In the genomic region with DNA sequence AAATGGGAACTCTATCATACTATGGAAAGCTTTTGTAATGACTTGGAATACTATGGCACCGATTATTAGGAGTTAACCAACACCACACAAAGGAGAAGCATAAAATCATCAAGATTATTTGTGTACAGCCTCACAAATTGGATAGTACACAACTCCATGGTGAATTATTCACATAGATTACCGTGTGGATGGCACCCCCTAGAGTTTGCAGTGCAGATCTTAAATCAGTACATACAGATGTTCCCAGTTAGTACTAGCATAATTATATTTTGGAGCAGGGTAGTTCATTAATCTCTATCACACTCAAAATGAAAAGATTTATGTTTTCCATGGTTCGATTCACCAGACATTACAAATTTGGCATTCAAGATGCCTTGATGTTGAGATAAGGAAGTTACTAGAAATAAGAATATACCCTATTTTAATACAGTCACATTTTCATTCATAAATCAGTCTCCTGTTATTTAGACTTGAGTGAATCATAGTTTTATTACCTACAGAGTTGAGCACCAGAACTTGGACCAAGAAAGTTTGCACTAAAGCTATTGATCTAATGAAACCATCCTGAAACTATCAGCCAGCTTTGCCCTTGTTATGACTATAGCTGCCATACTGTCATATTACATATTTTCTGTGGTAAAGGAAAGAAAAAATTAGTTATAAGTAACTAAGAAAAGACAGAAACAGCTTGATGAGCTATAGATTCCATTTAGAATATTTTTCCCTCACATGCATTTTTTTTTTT, we compare ENCODE assay signal across 9 cellular contexts.
DNase-seq lines count a peak whose midpoint lies in the region; ATAC-seq and TF ChIP-seq lines count a peak whose summit lies in the region.
"Had no signal": no experiment of that assay in that cellular context is flagged by ENCODE, and none has a peak within 500 bp of the region (broad histone marks: within the 10 kb centered on the region; RNA-seq: fewer than 3 reads in every experiment).

No MANE protein-coding gene starts in this region.

- TF ChIP-seq CTCF in dorsolateral prefrontal cortex (IDR thresholded peaks at IDR 0.05 in 54 of 56, conservative IDR thresholded peaks at IDR 0.05 in 2 of 56; ENCODE audit: low read depth in 1 of 56, partially characterized antibody in 56 of 56) = peak in 51 of 56 donors; percentile 11 to 69 (median 42)

- no peak overlapping the region for H3K4me3 ChIP-seq in dorsolateral prefrontal cortex
- H3K4me3 ChIP-seq: BLaER1 treated with 17β-estradiol and CSF1 and Interleukin-3, amounts not matched to agents 10 nM and 100 nM had no signal

- DNase-seq in NCI-H1436 (lab: John Stamatoyannopoulos, UW) (peak; percentile 6), NCI-H1436 treated with DMSO at 0.1 percent for 48 hours (lab: John Stamatoyannopoulos, UW) (no peak), NCI-H1694 treated with DMSO at 0.1 percent for 48 hours (lab: John Stamatoyannopoulos, UW) (peak; percentile 25), dorsolateral prefrontal cortex (peak in 1 of 10 donors; percentile 12), stromal cell of bone marrow (ENCODE audit: low read depth) (peak; percentile 4), cerebellar nuclear complex (lab: John Stamatoyannopoulos, UW) (no peak)

- H3K27ac ChIP-seq in dorsolateral prefrontal cortex = no peak overlapping the region
- H3K27ac ChIP-seq: BLaER1 treated with 17β-estradiol and CSF1 and Interleukin-3, amounts not matched to agents 10 nM and 100 nM had no signal

- peaks cover 0 to 34% (median 2%) of the 10 kb centered on the region in 45 donors for H3K27me3 ChIP-seq in dorsolateral prefrontal cortex
- H3K27me3 ChIP-seq: BLaER1 treated with 17β-estradiol and CSF1 and Interleukin-3, amounts not matched to agents 10 nM and 100 nM had no signal

- ATAC-seq in GM21390 (IDR thresholded peaks at IDR 0.05; ENCODE audit: unreplicated experiment) (peak; percentile 90), HG02973 (IDR thresholded peaks at IDR 0.05; ENCODE audit: unreplicated experiment) (no peak)

- intact Hi-C loops in dorsolateral prefrontal cortex (cut with DNase I) = no loop called here

Comparison
In these comparisons a context has a peak if more than half of its experiments do, and no peak if none do; other contexts are left out.
1. DNase-seq: peak in NCI-H1436 (single experiment), NCI-H1694 treated with DMSO at 0.1 percent for 48 hours (single experiment) and stromal cell of bone marrow (single experiment); none in NCI-H1436 treated with DMSO at 0.1 percent for 48 hours (single experiment) and cerebellar nuclear complex (0 of 2).